ENCODE assay signal across 8 cellular contexts in genomic region chr22:37804886-37805857, GRCh38. TPM values are rescaled to one million over a fixed set of nuclear protein-coding genes. Genes with fewer than 3 reads are reported as not detected.
DNase-seq lines count a peak whose midpoint lies in the region; ATAC-seq and TF ChIP-seq lines count a peak whose summit lies in the region.

No MANE protein-coding gene starts in this region.

- POLR2A ChIA-PET in AG04450 (lab: Yijun Ruan, JAX) (interaction anchor here (0.7 to 1.6 kb wide), 5 partner anchors 9 to 162 kb away, joined by 3 to 7 read pairs (median 4); partner anchors contain the start of gene LGALS1), HEK293 (lab: Yijun Ruan, JAX) (interaction anchor here (0.5 to 1.8 kb wide), 12 partner anchors 9 to 197 kb away, joined by 3 to 14 read pairs (median 4); partner anchors contain the start of genes ANKRD54, GALR3, GGA1 and LGALS1)

- H3K9me3 ChIP-seq in AG04450 (ENCODE audit: control insufficient read depth, insufficient read depth, low read length) (no peaks in the 10 kb centered on the region; the same call in 1 of the 2 replicates), HEK293 (ENCODE audit: control insufficient read depth, insufficient read depth, low read depth, low read length) (no peaks in the 10 kb centered on the region), fibroblast of lung (ENCODE audit: control insufficient read depth, insufficient read depth, low read depth, low read length) (no peaks in the 10 kb centered on the region)

- peaks cover 3% of the 10 kb centered on the region for H3K36me3 Mint-ChIP-seq in activated T-helper 2 cell treated with anti-CD3 and anti-CD28 coated beads, Interferon-gamma antibody, Interleukin-2, Interleukin-4, amounts not matched to agents 10 μg/mL and 5 μg/mL and 100 μg/mL, durations not matched to agents 14 hours and 24 hours and 36 hours (ENCODE audit: low read depth)

- peaks cover 36% of the 10 kb centered on the region for H3K27me3 Mint-ChIP-seq in activated T-helper 2 cell treated with anti-CD3 and anti-CD28 coated beads, Interferon-gamma antibody, Interleukin-2, Interleukin-4, amounts not matched to agents 10 μg/mL and 5 μg/mL and 100 μg/mL, durations not matched to agents 14 hours and 24 hours and 36 hours (ENCODE audit: low read depth)

- CTCF ChIA-PET in AG04450 (lab: Charles Lee) = interaction anchor here (1.2 kb wide), 1 partner anchor 198 kb away, joined by 3 read pairs; no protein-coding TSS in a partner anchor
- CTCF ChIA-PET in HEK293 (lab: Yijun Ruan, JAX) = interaction anchor here (0.6 to 0.8 kb wide), 2 partner anchors 242 to 247 kb away, joined by 3 read pairs; no protein-coding TSS in a partner anchor

- H4K20me1 ChIP-seq in fibroblast of lung (ENCODE audit: control insufficient read depth, extremely low read depth, insufficient read depth, low read length) = no peaks in the 10 kb centered on the region

- peaks cover 19% of the 10 kb centered on the region for H3K79me2 ChIP-seq in fibroblast of lung (ENCODE audit: control insufficient read depth, insufficient read depth, low read length)

- H3K4me1 ChIP-seq in HEK293 (ENCODE audit: control insufficient read depth, insufficient read depth, low read length) = peaks cover 6% of the 10 kb centered on the region; the same call in 1 of the 2 replicates
- peaks cover 12% of the 10 kb centered on the region for H3K4me1 ChIP-seq in fibroblast of lung (ENCODE audit: control insufficient read depth, extremely low read depth, insufficient read depth, low read length)

- ATAC-seq in HG03045 (IDR thresholded peaks at IDR 0.05; ENCODE audit: unreplicated experiment) = no peak

- H3K36me3 ChIP-seq in HEK293 (ENCODE audit: control insufficient read depth in 2 of 2, insufficient read depth in 1 of 2, low read length in 2 of 2) (peaks cover 0 to 5% of the 10 kb centered on the region in 2 experiments; a peak in 1 of 3 replicates), fibroblast of lung (ENCODE audit: control insufficient read depth, insufficient read depth, low read length) (no peaks in the 10 kb centered on the region)

- H3K4me1 Mint-ChIP-seq in activated T-helper 2 cell treated with anti-CD3 and anti-CD28 coated beads, Interferon-gamma antibody, Interleukin-2, Interleukin-4, amounts not matched to agents 10 μg/mL and 5 μg/mL and 100 μg/mL, durations not matched to agents 14 hours and 24 hours and 36 hours (ENCODE audit: low read depth) = peaks cover 39% of the 10 kb centered on the region

- intact Hi-C loops in activated T-helper 2 cell treated with anti-CD3 and anti-CD28 coated beads, Interferon-gamma antibody, Interleukin-2, Interleukin-4, amounts not matched to agents 10 μg/mL and 5 μg/mL and 100 μg/mL, durations not matched to agents 14 hours and 24 hours and 36 hours (cut with micrococcal nuclease) = loop anchor here (5.0 to 10.0 kb wide), 4 partner anchors 37 to 198 kb away; partner anchors contain the start of genes ANKRD54, GGA1 and LGALS1

- no peak for DNase-seq in AG04450 (ENCODE audit: low read depth, low spot score)
- peak; percentile 84 for DNase-seq in RKO (ENCODE audit: low spot score)
- DNase-seq in activated T-helper 2 cell treated with anti-CD3 and anti-CD28 coated beads, Interferon-gamma antibody, Interleukin-2, Interleukin-4, amounts not matched to agents 10 μg/mL and 5 μg/mL and 100 μg/mL, durations not matched to agents 14 hours and 24 hours and 36 hours (ENCODE audit: low spot score) = peak; percentile 75
- peak; percentile 72 to 85 for DNase-seq in fibroblast of lung (ENCODE audit: low read depth in 2 of 2)
- DNase-seq in myocyte (ENCODE audit: low read depth) = peak; percentile 84
- peak; percentile 47 to 62 for DNase-seq in stimulated activated CD8-positive, alpha-beta memory T cell treated with anti-CD3 and anti-CD28 coated beads, Interleukin-7, amount 100 ng/mL, for 48 hours (ENCODE audit: extremely low read depth in 1 of 2, low read depth in 1 of 2)

- no peaks in the 10 kb centered on the region for H3K9me3 Mint-ChIP-seq in activated T-helper 2 cell treated with anti-CD3 and anti-CD28 coated beads, Interferon-gamma antibody, Interleukin-2, Interleukin-4, amounts not matched to agents 10 μg/mL and 5 μg/mL and 100 μg/mL, durations not matched to agents 14 hours and 24 hours and 36 hours

- H3K27ac ChIP-seq in AG04450 (ENCODE audit: low read depth, low read length) (peak overlapping the region; percentile 73), HEK293 (ENCODE audit: extremely low read depth, low read depth, low read length) (peak overlapping the region; percentile 80), fibroblast of lung (ENCODE audit: insufficient read depth, low read length) (peak overlapping the region; percentile 85)

- peak overlapping the region; percentile 77 for H3K4me3 Mint-ChIP-seq in activated T-helper 2 cell treated with anti-CD3 and anti-CD28 coated beads, Interferon-gamma antibody, Interleukin-2, Interleukin-4, amounts not matched to agents 10 μg/mL and 5 μg/mL and 100 μg/mL, durations not matched to agents 14 hours and 24 hours and 36 hours (ENCODE audit: low read depth)

- H3K4me3 ChIP-seq in AG04450 (ENCODE audit: low read depth, low read length) (peak overlapping the region; percentile 80), HEK293 (ENCODE audit: low read depth, low read length) (peak overlapping the region; percentile 68), fibroblast of lung (replicated peaks in 1 of 4; ENCODE audit: control extremely low read depth in 1 of 4, insufficient read depth in 1 of 4, low read depth in 3 of 4, low read length in 4 of 4) (peak overlapping the region; percentile 71 to 89 (median 80))

- no peak overlapping the region for H3K27ac Mint-ChIP-seq in activated T-helper 2 cell treated with anti-CD3 and anti-CD28 coated beads, Interferon-gamma antibody, Interleukin-2, Interleukin-4, amounts not matched to agents 10 μg/mL and 5 μg/mL and 100 μg/mL, durations not matched to agents 14 hours and 24 hours and 36 hours

- TF ChIP-seq CTCF in AG04450 (IDR thresholded peaks at IDR 0.05; ENCODE audit: low read depth, low read length) = no peak
- TF ChIP-seq CTCF in HEK293 (tag by site-specific recombination; IDR thresholded peaks at IDR 0.05) = 0 out of 2 replicates have a peak, but pooled peaks have one; percentile 5
- TF ChIP-seq CTCF in fibroblast of lung (conservative IDR thresholded peaks at IDR 0.05 in 1 of 2, IDR thresholded peaks at IDR 0.05 in 1 of 2; ENCODE audit: low read depth in 1 of 2, low read length in 2 of 2) = no peak

- peak overlapping the region; percentile 62 for H2AFZ ChIP-seq in fibroblast of lung (ENCODE audit: low read length)

- peak overlapping the region; percentile 85 for H3K9ac ChIP-seq in fibroblast of lung (ENCODE audit: insufficient read depth, low read length)

- peak overlapping the region; percentile 95 for H3K4me2 ChIP-seq in fibroblast of lung (ENCODE audit: extremely low read depth, insufficient read depth, low read length)

- no peaks in the 10 kb centered on the region for H3K27me3 ChIP-seq in AG04450 (ENCODE audit: control insufficient read depth, insufficient read depth, low read length)
- no peaks in the 10 kb centered on the region for H3K27me3 ChIP-seq in fibroblast of lung (ENCODE audit: control insufficient read depth, insufficient read depth, low read length)

TF ChIP-seq in HEK293, 187 proteins besides CTCF, POLR2A, EP300 and RAD21 (continues in another document):
- peak; percentile 79 for TF ChIP-seq YY1 (tag by site-specific recombination; IDR thresholded peaks at IDR 0.05)

RNA-seq across cellular contexts. Expression of gene GCAT, which starts 2.6 kb away (rescaled TPM):
- polyA plus RNA-seq in AG04450 (2011; rRNA removed) (8.9 and 13.2 TPM in 2 replicates), fibroblast of lung (6.6 and 11.0 TPM in 2 replicates)
- 7.3 and 17.3 TPM in 2 replicates for polyA minus RNA-seq in AG04450 (2011; rRNA and poly(A)+ RNA removed)
- 24.2 and 25.5 TPM in 2 replicates for total RNA-seq in activated T-helper 2 cell treated with anti-CD3 and anti-CD28 coated beads, Interferon-gamma antibody, Interleukin-2, Interleukin-4, amounts not matched to agents 10 μg/mL and 5 μg/mL and 100 μg/mL, durations not matched to agents 14 hours and 24 hours and 36 hours
- total RNA-seq in fibroblast of lung (7.7 and 11.9 TPM in 2 replicates), myocyte (55.5 and 65.0 TPM in 2 replicates)
- 14.0 and 25.6 TPM in 2 replicates for polyA plus RNA-seq in fibroblast of lung (2012)
- 14.6 and 20.8 TPM in 2 replicates for polyA minus RNA-seq in fibroblast of lung (ENCODE audit: low replicate concordance)
- polyA plus RNA-seq in myocyte (2012) = 18.0 TPM

RNA-seq across cellular contexts. Expression of gene GALR3, which starts 18.0 kb away (rescaled TPM):
- polyA plus RNA-seq in AG04450 (2011; rRNA removed) = not detected in 2 replicates
- not detected in 2 replicates for polyA minus RNA-seq in AG04450 (2011; rRNA and poly(A)+ RNA removed)
- total RNA-seq in activated T-helper 2 cell treated with anti-CD3 and anti-CD28 coated beads, Interferon-gamma antibody, Interleukin-2, Interleukin-4, amounts not matched to agents 10 μg/mL and 5 μg/mL and 100 μg/mL, durations not matched to agents 14 hours and 24 hours and 36 hours = 0.28 and 0.32 TPM in 2 replicates
- total RNA-seq in fibroblast of lung = not detected in 2 replicates
- not detected in 2 replicates for polyA plus RNA-seq in fibroblast of lung
- polyA plus RNA-seq in fibroblast of lung (2012) = not detected in 2 replicates
- polyA minus RNA-seq in fibroblast of lung (ENCODE audit: low replicate concordance) = not detected in 2 replicates
- total RNA-seq in myocyte = 0.24 TPM in 1 of 2 replicates, not detected in the other
- not detected for polyA plus RNA-seq in myocyte (2012)

RNA-seq across cellular contexts. Expression of gene ANKRD54, which starts 39.0 kb away (rescaled TPM):
- polyA plus RNA-seq in AG04450 (2011; rRNA removed) (11.2 and 13.8 TPM in 2 replicates), fibroblast of lung (13.2 and 13.9 TPM in 2 replicates)
- polyA minus RNA-seq in AG04450 (2011; rRNA and poly(A)+ RNA removed) = 8.9 and 22.5 TPM in 2 replicates
- total RNA-seq in activated T-helper 2 cell treated with anti-CD3 and anti-CD28 coated beads, Interferon-gamma antibody, Interleukin-2, Interleukin-4, amounts not matched to agents 10 μg/mL and 5 μg/mL and 100 μg/mL, durations not matched to agents 14 hours and 24 hours and 36 hours = 24.7 and 27.3 TPM in 2 replicates
- total RNA-seq in fibroblast of lung (12.1 and 16.2 TPM in 2 replicates), myocyte (40.8 and 45.9 TPM in 2 replicates)
- 16.3 and 16.5 TPM in 2 replicates for polyA plus RNA-seq in fibroblast of lung (2012)
- 30.9 and 42.2 TPM in 2 replicates for polyA minus RNA-seq in fibroblast of lung (ENCODE audit: low replicate concordance)
- polyA plus RNA-seq in myocyte (2012) = 28.1 TPM

RNA-seq across cellular contexts. Expression of gene EIF3L, which starts 44.0 kb away (rescaled TPM):
- polyA plus RNA-seq in AG04450 (2011; rRNA removed) = 833 and 867 TPM in 2 replicates
- 654 and 673 TPM in 2 replicates for polyA minus RNA-seq in AG04450 (2011; rRNA and poly(A)+ RNA removed)
- total RNA-seq in activated T-helper 2 cell treated with anti-CD3 and anti-CD28 coated beads, Interferon-gamma antibody, Interleukin-2, Interleukin-4, amounts not matched to agents 10 μg/mL and 5 μg/mL and 100 μg/mL, durations not matched to agents 14 hours and 24 hours and 36 hours = 462 and 480 TPM in 2 replicates
- total RNA-seq in fibroblast of lung = 288 and 404 TPM in 2 replicates
- 509 and 515 TPM in 2 replicates for polyA plus RNA-seq in fibroblast of lung
- 606 and 625 TPM in 2 replicates for polyA plus RNA-seq in fibroblast of lung (2012)
- 359 and 395 TPM in 2 replicates for polyA minus RNA-seq in fibroblast of lung (ENCODE audit: low replicate concordance)
- total RNA-seq in myocyte = 415 and 450 TPM in 2 replicates
- polyA plus RNA-seq in myocyte (2012) = 540 TPM
